26 cellular contexts compared by ENCODE assay signal in genomic region chr4:55255171-55255570, GRCh38.
DNase-seq lines count a peak whose midpoint lies in the region; ATAC-seq and TF ChIP-seq lines count a peak whose summit lies in the region.
"Had no signal": no experiment of that assay in that cellular context is flagged by ENCODE, and none has a peak within 500 bp of the region (broad histone marks: within the 10 kb centered on the region; RNA-seq: fewer than 3 reads in every experiment).

No MANE protein-coding gene starts in this region.

- in situ Hi-C loops in astrocyte of the spinal cord (cut with HindIII; ENCODE audit: low sequenced_read_pairs) = no loop called here

- POLR2A ChIA-PET in AG04449 (lab: Yijun Ruan, JAX) (no interaction called here), T-cell (lab: Charles Lee) (no interaction called here)

- DNase-seq in AG04449 (ENCODE audit: low read depth, low spot score) (peak; percentile 55), HCEC 1CT (peak; percentile 37), astrocyte of the spinal cord (ENCODE audit: low read depth, low spot score) (peak; percentile 64), islet precursor cell (peak; percentile 77), upper lobe of left lung (no peak), mucosa of descending colon (no peak), T-cell (no peak), SJCRH30 (no peak)
- DNase-seq: activated B cell treated with CpG ODN at 0.5 μM for 24 hours; activated CD8-positive, alpha-beta T cell treated with anti-CD3 and anti-CD28 coated beads, Interleukin-2, amount 10 ng/mL, durations not matched to agents 7 days and 5 days; activated T-cell treated with anti-CD3 and anti-CD28 coated beads, Interleukin-2, amount 50 U/mL, for 48 hours; caudate nucleus; CD4-positive, CD25-positive, alpha-beta regulatory T cell; effector CD4-positive, alpha-beta T cell; H9; Kasumi-1; kidney glomerular epithelial cell; NCI-H2171; NCI-H748 treated with DMSO at 0.1 percent for 48 hours; SIG-M5; stimulated activated CD4-positive, alpha-beta T cell treated with anti-CD3 and anti-CD28 coated beads, Interleukin-12 subunit alpha, Interleukin-12 subunit beta, amount 100 ng/mL, for 4 hours; T-helper 2 cell; testis had no signal

- H3K9me3 Mint-ChIP-seq in T-cell = no peaks in the 10 kb centered on the region
- H3K9me3 Mint-ChIP-seq: activated B cell treated with CpG ODN at 0.5 μM for 24 hours; CD4-positive, CD25-positive, alpha-beta regulatory T cell; H9; neural progenitor cell had no signal

- H3K9me3 ChIP-seq in upper lobe of left lung = no peaks in the 10 kb centered on the region
- H3K9me3 ChIP-seq in mucosa of descending colon = no peaks in the 10 kb centered on the region
- H3K9me3 ChIP-seq in SJCRH30 (replicated peaks) = no peaks in the 10 kb centered on the region
- H3K9me3 ChIP-seq: esophagus muscularis mucosa, testis had no signal

- no peak for TF ChIP-seq POLR2A in upper lobe of left lung (IDR thresholded peaks at IDR 0.05)

- peaks cover 0 to 15% of the 10 kb centered on the region in 2 donors for H3K27me3 Mint-ChIP-seq in T-cell

- H3K36me3 Mint-ChIP-seq in T-cell = no peaks in the 10 kb centered on the region
- H3K36me3 Mint-ChIP-seq: activated naive CD8-positive, alpha-beta T cell; CD4-positive, CD25-positive, alpha-beta regulatory T cell; neural progenitor cell had no signal

- H3K27ac Mint-ChIP-seq in T-cell = no peak overlapping the region
- H3K27ac Mint-ChIP-seq: activated B cell treated with CpG ODN at 0.5 μM for 24 hours; activated CD8-positive, alpha-beta T cell treated with anti-CD3 and anti-CD28 coated beads, Interleukin-2, amount 10 ng/mL, durations not matched to agents 7 days and 5 days; activated naive CD8-positive, alpha-beta T cell; CD4-positive, CD25-positive, alpha-beta regulatory T cell; H9; neural progenitor cell had no signal

- peaks cover 0 to 6% (median 0%) of the 10 kb centered on the region in 4 donors for H3K4me1 ChIP-seq in upper lobe of left lung
- H3K4me1 ChIP-seq in mucosa of descending colon (ENCODE audit: low read depth) = no peaks in the 10 kb centered on the region
- H3K4me1 ChIP-seq in SJCRH30 = no peaks in the 10 kb centered on the region
- H3K4me1 ChIP-seq: testis had no signal

- TF ChIP-seq CTCF in AG04449 (IDR thresholded peaks at IDR 0.05; ENCODE audit: insufficient read depth, low read length, missing control alignments) (no peak), astrocyte of the spinal cord (IDR thresholded peaks at IDR 0.05; ENCODE audit: low read depth, low read length) (no peak), upper lobe of left lung (IDR thresholded peaks at IDR 0.05) (no peak), mucosa of descending colon (IDR thresholded peaks at IDR 0.05) (no peak)

- intact Hi-C loops in mucosa of descending colon (cut with DNase I, micrococcal nuclease) = no loop called here

- H3K36me3 ChIP-seq in upper lobe of left lung (no peaks in the 10 kb centered on the region), mucosa of descending colon (ENCODE audit: low read depth) (no peaks in the 10 kb centered on the region), SJCRH30 (no peaks in the 10 kb centered on the region)
- H3K36me3 ChIP-seq: esophagus muscularis mucosa, neural progenitor cell had no signal

- CTCF ChIA-PET in AG04449 (lab: Yijun Ruan, JAX) = no interaction called here
- CTCF ChIA-PET in T-cell (lab: Charles Lee) = no interaction called here

- no peaks in the 10 kb centered on the region for H3K27me3 ChIP-seq in upper lobe of left lung
- H3K27me3 ChIP-seq in SJCRH30 = no peaks in the 10 kb centered on the region
- H3K27me3 ChIP-seq: esophagus muscularis mucosa, neural progenitor cell, testis had no signal

- no peak for TF ChIP-seq EP300 in upper lobe of left lung (IDR thresholded peaks at IDR 0.05)

- ATAC-seq in upper lobe of left lung (ENCODE audit: low FRiP score in 2 of 2) (no peak), mucosa of descending colon (no peak), T-cell (replicated peaks in 1 of 4) (no peak)
- ATAC-seq: activated CD8-positive, alpha-beta T cell treated with anti-CD3 and anti-CD28 coated beads, Interleukin-2, amount 10 ng/mL, durations not matched to agents 7 days and 5 days had no signal

- WGBS in upper lobe of left lung, 2 donors = 64 to 83% methylated on average over 1 of the region's 1 CpG

- no peak overlapping the region for H3K4me3 Mint-ChIP-seq in T-cell
- H3K4me3 Mint-ChIP-seq: activated B cell treated with CpG ODN at 0.5 μM for 24 hours; activated CD8-positive, alpha-beta T cell treated with anti-CD3 and anti-CD28 coated beads, Interleukin-2, amount 10 ng/mL, durations not matched to agents 7 days and 5 days; activated naive CD8-positive, alpha-beta T cell; CD4-positive, CD25-positive, alpha-beta regulatory T cell; H9; neural progenitor cell had no signal

- H3K27ac ChIP-seq in upper lobe of left lung (no peak overlapping the region), SJCRH30 (no peak overlapping the region)
- H3K27ac ChIP-seq: esophagus muscularis mucosa, neural progenitor cell, testis had no signal

- H3K4me3 ChIP-seq in AG04449 (ENCODE audit: low read depth, low read length) = no peak overlapping the region
- no peak overlapping the region for H3K4me3 ChIP-seq in astrocyte of the spinal cord (ENCODE audit: low read depth, low read length)
- H3K4me3 ChIP-seq in upper lobe of left lung = no peak overlapping the region
- no peak overlapping the region for H3K4me3 ChIP-seq in mucosa of descending colon
- H3K4me3 ChIP-seq in SJCRH30 = no peak overlapping the region
- H3K4me3 ChIP-seq: esophagus muscularis mucosa, neural progenitor cell, testis had no signal

- H3K4me1 Mint-ChIP-seq in T-cell = no peaks in the 10 kb centered on the region
- H3K4me1 Mint-ChIP-seq: activated B cell treated with CpG ODN at 0.5 μM for 24 hours; CD4-positive, CD25-positive, alpha-beta regulatory T cell had no signal

Comparison
In these comparisons a context has a peak if more than half of its experiments do, and no peak if none do; other contexts are left out.
1. DNase-seq: peak in AG04449 (single experiment), HCEC 1CT (single experiment), astrocyte of the spinal cord (single experiment) and islet precursor cell (single experiment); none in upper lobe of left lung (0 of 2), mucosa of descending colon (0 of 3), T-cell (0 of 34) and SJCRH30 (0 of 2).